Comparison of ENCODE assay signal across 11 cellular contexts in the genomic region with DNA sequence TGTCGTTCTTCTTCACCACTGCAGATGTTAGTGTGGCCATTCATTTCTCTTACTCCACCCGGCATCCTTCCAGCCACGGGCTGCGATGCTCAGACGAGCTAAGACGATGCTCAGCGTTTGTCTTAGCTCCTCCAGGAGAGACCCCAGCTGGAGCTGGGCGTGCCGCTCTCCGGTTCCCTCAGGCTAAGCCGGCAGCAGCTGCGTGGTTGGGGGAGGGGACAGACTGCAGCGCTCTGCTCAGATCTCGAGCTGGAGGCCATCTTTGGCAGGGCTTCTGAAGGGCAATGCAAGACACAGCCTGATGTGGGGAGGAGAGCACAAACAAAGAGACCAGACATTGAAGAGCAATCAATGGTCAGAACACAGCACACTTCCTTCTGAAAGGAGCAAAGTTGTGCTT. TPM values are rescaled to one million over a fixed set of nuclear protein-coding genes. Genes with fewer than 3 reads are reported as not detected.
A peak's percentile ranks its signal among the peaks of the same experiment; 100 is the strongest.
DNase-seq lines count a peak whose midpoint lies in the region; ATAC-seq and TF ChIP-seq lines count a peak whose summit lies in the region.
"Had no signal": no experiment of that assay in that cellular context is flagged by ENCODE, and none has a peak within 500 bp of the region (broad histone marks: within the 10 kb centered on the region; RNA-seq: fewer than 3 reads in every experiment).

No MANE protein-coding gene starts in this region.

- peak overlapping the region in 47 of 59 donors; percentile 6 to 82 (median 61) for H3K27ac ChIP-seq in dorsolateral prefrontal cortex

- TF ChIP-seq CTCF in HFFc6 (IDR thresholded peaks at IDR 0.05) (no peak), dorsolateral prefrontal cortex (IDR thresholded peaks at IDR 0.05 in 54 of 56, conservative IDR thresholded peaks at IDR 0.05 in 2 of 56; ENCODE audit: low read depth in 1 of 56, partially characterized antibody in 56 of 56) (no peak), GM13977 (IDR thresholded peaks at IDR 0.05; ENCODE audit: extremely low read depth, insufficient read depth, missing control alignments) (no peak)

- H3K27me3 Mint-ChIP-seq in HFFc6 (ENCODE audit: insufficient read depth) (peaks cover 24% of the 10 kb centered on the region), T-cell (peaks cover 55 to 70% of the 10 kb centered on the region in 2 donors)

- no peak for ATAC-seq in GM19324 (IDR thresholded peaks at IDR 0.05; ENCODE audit: low FRiP score, unreplicated experiment)
- ATAC-seq in T-cell (replicated peaks in 1 of 4): no peak
- ATAC-seq: effector memory CD8-positive, alpha-beta T cell had no signal

- intact Hi-C loops in dorsolateral prefrontal cortex (cut with DNase I): loop anchor here in 1 of 2 donors (2.0 kb wide), 1 partner anchor 89 kb away; a partner anchor contains a TSS

- in situ Hi-C loops in GM13977 (cut with MboI; ENCODE audit: low pct_unique_long_range_greater_than_20kb, low sequenced_read_pairs, unreplicated experiment): no loop called here

- no peak for DNase-seq in HFFc6
- peak; percentile 81 for DNase-seq in NCI-H345 (lab: John Stamatoyannopoulos, UW)
- DNase-seq in dorsolateral prefrontal cortex: peak in 9 of 10 donors; percentile 34 to 80 (median 71)
- DNase-seq in retina: peak; percentile 88
- DNase-seq in T-cell: no peak
- DNase-seq in GM13977 (ENCODE audit: low spot score): no peak
- DNase-seq: activated CD8-positive, alpha-beta memory T cell treated with anti-CD3 and anti-CD28 coated beads, Interleukin-2, amount 50 U/mL, for 4 hours; effector memory CD8-positive, alpha-beta T cell; stimulated activated CD4-positive, alpha-beta T cell treated with anti-CD3 and anti-CD28 coated beads, Interleukin-4, amount 100 ng/mL, for 4 hours had no signal

- H3K9me3 Mint-ChIP-seq in HFFc6 (peaks cover 8% of the 10 kb centered on the region), T-cell (peaks cover 0 to 4% (median 4%) of the 10 kb centered on the region in 3 donors)

- peak overlapping the region; percentile 63 for H3K4me3 Mint-ChIP-seq in HFFc6
- H3K4me3 Mint-ChIP-seq in T-cell: no peak overlapping the region
- H3K4me3 Mint-ChIP-seq: effector memory CD8-positive, alpha-beta T cell had no signal

- H3K4me3 ChIP-seq in dorsolateral prefrontal cortex: peak overlapping the region in 55 of 59 donors; percentile 7 to 72 (median 46)
- H3K4me3 ChIP-seq: lung had no signal

- H3K36me3 Mint-ChIP-seq in HFFc6 (ENCODE audit: low read depth) (peaks cover 6% of the 10 kb centered on the region), T-cell (no peaks in the 10 kb centered on the region)

- H3K4me1 Mint-ChIP-seq in HFFc6 (ENCODE audit: low read depth): peaks cover 11% of the 10 kb centered on the region; the same call in 1 of the 2 replicates
- H3K4me1 Mint-ChIP-seq in T-cell: peaks cover 5 to 13% (median 11%) of the 10 kb centered on the region in 3 donors

- POLR2A ChIA-PET in T-cell (lab: Charles Lee): no interaction called here

- H3K27ac Mint-ChIP-seq in HFFc6 (no peak overlapping the region), T-cell (no peak overlapping the region)
- H3K27ac Mint-ChIP-seq: effector memory CD8-positive, alpha-beta T cell had no signal

- CTCF ChIA-PET in T-cell (lab: Charles Lee): interaction anchor here in 1 of 2 donors (0.6 kb wide), 1 partner anchor 149 kb away, joined by 3 read pairs; no protein-coding TSS in a partner anchor

- peaks cover 0 to 50% (median 17%) of the 10 kb centered on the region in 45 donors for H3K27me3 ChIP-seq in dorsolateral prefrontal cortex

RNA-seq across cellular contexts. Expression of a gene that starts 4.8 kb away (rescaled TPM):
- 1 to 10 TPM in 2 of 6 experiments, under 1 TPM in 3, not detected in 1; 0.06 to 1.3 (median 0.10) TPM for total RNA-seq in HFFc6 (2021; fragmentation: NEBNext Ultra II Directional; extraction: Animal tissue kit (Norgen Biotek cat#: 25700))
- total RNA-seq in dorsolateral prefrontal cortex: 100 to 1,000 TPM in 105 of 120 experiments, 10 to 100 TPM in 15; 35.6 to 267 (median 169) TPM
- not detected for total RNA-seq in T-cell

RNA-seq across cellular contexts. Expression of a gene that starts 36.1 kb away (rescaled TPM):
- total RNA-seq in HFFc6 (2021; fragmentation: NEBNext Ultra II Directional; extraction: Animal tissue kit (Norgen Biotek cat#: 25700)): under 1 TPM in 1 of 6 experiments, not detected in 5; 0.14 TPM
- total RNA-seq in dorsolateral prefrontal cortex: under 1 TPM in 4 of 120 experiments, not detected in 116; 0.29 to 0.54 (median 0.43) TPM
- total RNA-seq in T-cell: not detected
- total RNA-seq: lung had no signal

Comparison
In these comparisons a context has a peak if more than half of its experiments do, and no peak if none do; other contexts are left out.
1. DNase-seq: peak in NCI-H345 (single experiment), dorsolateral prefrontal cortex (9 of 10) and retina (single experiment); none in HFFc6 (single experiment), T-cell (0 of 34) and GM13977 (single experiment).
2. RNA of a gene that starts 4.8 kb away (total RNA-seq): 35.6 to 267 TPM in dorsolateral prefrontal cortex; 0.06 to 1.3 TPM in HFFc6 and not detected in T-cell; every median in the first group is over 10 times any median in the second.